In genomic region chr19:12773571-12773970, GRCh38 we compare ENCODE assay signal across 9 cellular contexts. TPM values are rescaled to one million over a fixed set of nuclear protein-coding genes. Genes with fewer than 3 reads are reported as not detected.
DNase-seq lines count a peak whose midpoint lies in the region; ATAC-seq and TF ChIP-seq lines count a peak whose summit lies in the region.
"Had no signal": no experiment of that assay in that cellular context is flagged by ENCODE, and none has a peak within 500 bp of the region (broad histone marks: within the 10 kb centered on the region; RNA-seq: fewer than 3 reads in every experiment).

No MANE protein-coding gene starts in this region.

- no peak overlapping the region for H3K56ac ChIP-seq in IMR-90 (ENCODE audit: extremely low read depth, insufficient read depth, low read length)

- no peaks in the 10 kb centered on the region for H3K9me3 Mint-ChIP-seq in activated naive CD8-positive, alpha-beta T cell treated with anti-CD3 and anti-CD28 coated beads for 36 hours
- H3K9me3 Mint-ChIP-seq in mesothelial cell of epicardium = no peaks in the 10 kb centered on the region

- peak overlapping the region; percentile 39 for H2AK9ac ChIP-seq in IMR-90 (replicated peaks; ENCODE audit: low read depth, low read length, poor library complexity)

- H2BK120ac ChIP-seq in IMR-90 (ENCODE audit: low read depth, low read length) = no peak overlapping the region

- peak overlapping the region; percentile 18 for H3K27ac Mint-ChIP-seq in activated naive CD8-positive, alpha-beta T cell treated with anti-CD3 and anti-CD28 coated beads for 36 hours
- no peak overlapping the region for H3K27ac Mint-ChIP-seq in mesothelial cell of epicardium

- no peaks in the 10 kb centered on the region; the same call in 1 of the 2 replicates for H3K36me3 ChIP-seq in IMR-90 (ENCODE audit: control insufficient read depth, insufficient read depth, low read length)

- in situ Hi-C loops in IMR-90 (cut with MboI; ENCODE audit: low sequenced_read_pairs) = loop anchor here (5.0 kb wide), 1 partner anchor 64 kb away; the partner anchor contains the start of gene MAST1

- no peak overlapping the region for H3K14ac ChIP-seq in IMR-90 (replicated peaks; ENCODE audit: low read depth, low read length)

- no peak overlapping the region for H3K4me3 ChIP-seq in IMR-90 (ENCODE audit: insufficient read depth, low read depth, low read length)

- WGBS in IMR-90 (ENCODE audit: extremely low coverage in 2 of 2, insufficient read length in 1 of 2), 2 experiments = 100% methylated on average over 2 of the region's 2 CpGs; no CpG with 5 or more reads in 1 of the 2 experiments

- DNase-seq in DMS53 (lab: John Stamatoyannopoulos, UW) (peak; percentile 28), DMS53 treated with DMSO at 0.1 percent for 48 hours (lab: John Stamatoyannopoulos, UW; ENCODE audit: unreplicated experiment) (no peak), IMR-90 (peak; percentile 35), mesothelial cell of epicardium (ENCODE audit: low spot score in 2 of 2, unreplicated experiment in 2 of 2) (no peak), NCI-H187 treated with DMSO at 0.1 percent for 48 hours (lab: John Stamatoyannopoulos, UW) (no peak)
- DNase-seq in activated naive CD8-positive, alpha-beta T cell treated with anti-CD3 and anti-CD28 coated beads for 36 hours = no peak
- DNase-seq: activated CD4-positive, alpha-beta T cell treated with anti-CD3 and anti-CD28 coated beads for 48 hours had no signal

- H3K4ac ChIP-seq in IMR-90 (ENCODE audit: low read depth, low read length) = no peak overlapping the region

- no peak for TF ChIP-seq POLR2A in IMR-90 (IDR thresholded peaks at IDR 0.05; ENCODE audit: low read depth, low read length)

- H3K36me3 Mint-ChIP-seq in activated naive CD8-positive, alpha-beta T cell treated with anti-CD3 and anti-CD28 coated beads for 36 hours = no peaks in the 10 kb centered on the region
- peaks cover 2% of the 10 kb centered on the region for H3K36me3 Mint-ChIP-seq in mesothelial cell of epicardium

- TF ChIP-seq CTCF in IMR-90 (conservative IDR thresholded peaks at IDR 0.05; ENCODE audit: low read depth, low read length) = peak; percentile 39
- no peak for TF ChIP-seq CTCF in mesothelial cell of epicardium (IDR thresholded peaks at IDR 0.05; ENCODE audit: unreplicated experiment)

- intact Hi-C loops in IMR-90 (cut with micrococcal nuclease) = no loop called here

- peaks cover 6% of the 10 kb centered on the region for H3K4me1 ChIP-seq in IMR-90 (ENCODE audit: control insufficient read depth, insufficient read depth, low read length)

- no peak overlapping the region for H2BK15ac ChIP-seq in IMR-90 (ENCODE audit: low read depth, low read length)

- peaks cover 10% of the 10 kb centered on the region for H3K9me1 ChIP-seq in IMR-90 (ENCODE audit: insufficient read depth, low read length)

- no peak overlapping the region for H3K4me2 ChIP-seq in IMR-90 (ENCODE audit: low read depth, low read length)

- no peak overlapping the region for H4K91ac ChIP-seq in IMR-90 (ENCODE audit: insufficient read depth, low read depth, low read length)

- H2AFZ ChIP-seq in IMR-90 (replicated peaks; ENCODE audit: low read length, poor library complexity) = no peak overlapping the region

- no peaks in the 10 kb centered on the region for H3K9me3 ChIP-seq in IMR-90 (ENCODE audit: control insufficient read depth, insufficient read depth, low read length)

- H4K5ac ChIP-seq in IMR-90 (ENCODE audit: low read depth, low read length) = no peak overlapping the region

- no peak overlapping the region for H2BK5ac ChIP-seq in IMR-90 (ENCODE audit: low read depth, low read length, poor library complexity, severe bottlenecking)

- H2BK20ac ChIP-seq in IMR-90 (ENCODE audit: low read depth, low read length) = no peak overlapping the region

- H3K23ac ChIP-seq in IMR-90 (ENCODE audit: low read depth, low read length) = no peak overlapping the region

- no peaks in the 10 kb centered on the region for H3K27me3 ChIP-seq in IMR-90 (ENCODE audit: control insufficient read depth, insufficient read depth, low read length)

- H3K9ac ChIP-seq in IMR-90 (ENCODE audit: low read depth, low read length) = no peak overlapping the region

- dilution Hi-C loops in IMR-90 (cut with HindIII; ENCODE audit: low sequenced_read_pairs, unreplicated experiment) = no loop called here

- CTCF ChIA-PET in IMR-90 (lab: Yijun Ruan, JAX) = interaction anchor here (1.3 to 1.5 kb wide), 2 partner anchors 7 to 20 kb away, joined by 3 read pairs; no protein-coding TSS in a partner anchor

- peak; percentile 33 for TF ChIP-seq RAD21 in IMR-90 (IDR thresholded peaks at IDR 0.05; ENCODE audit: low read length)

- ATAC-seq in IMR-90 (ENCODE audit: low read depth) (no peak), HG02852 (IDR thresholded peaks at IDR 0.05; ENCODE audit: unreplicated experiment) (no peak), HG03135 (IDR thresholded peaks at IDR 0.05; ENCODE audit: unreplicated experiment) (no peak)

- POLR2A ChIA-PET in IMR-90 (lab: Charles Lee; ENCODE audit: unreplicated experiment) = no interaction called here

- H4K20me1 ChIP-seq in IMR-90 (ENCODE audit: insufficient read depth, low read length) = no peaks in the 10 kb centered on the region

- no peak overlapping the region for H3K4me3 Mint-ChIP-seq in activated naive CD8-positive, alpha-beta T cell treated with anti-CD3 and anti-CD28 coated beads for 36 hours
- peak overlapping the region; percentile 44 for H3K4me3 Mint-ChIP-seq in mesothelial cell of epicardium

- H4K8ac ChIP-seq in IMR-90 (ENCODE audit: low read depth in 2 of 2, low read length in 2 of 2) = no peak overlapping the region

- H3K4me1 Mint-ChIP-seq in activated naive CD8-positive, alpha-beta T cell treated with anti-CD3 and anti-CD28 coated beads for 36 hours = peaks cover 12% of the 10 kb centered on the region
- peaks cover 13% of the 10 kb centered on the region for H3K4me1 Mint-ChIP-seq in mesothelial cell of epicardium

- H3K79me1 ChIP-seq in IMR-90 (ENCODE audit: low read depth in 1 of 2, low read length in 2 of 2) = peaks cover 0 to 21% of the 10 kb centered on the region in 2 experiments; a peak in 3 of 4 replicates

- H3K18ac ChIP-seq in IMR-90 (ENCODE audit: low read depth, low read length) = no peak overlapping the region

- no TSS peak for BruUV-seq in IMR-90 (replicated peaks; lab: Mats Ljungman, UMichigan)

- H3K27ac ChIP-seq in IMR-90 (ENCODE audit: insufficient read depth, low read length) = no peak overlapping the region

- no peaks in the 10 kb centered on the region for H3K27me3 Mint-ChIP-seq in activated naive CD8-positive, alpha-beta T cell treated with anti-CD3 and anti-CD28 coated beads for 36 hours
- no peaks in the 10 kb centered on the region for H3K27me3 Mint-ChIP-seq in mesothelial cell of epicardium (ENCODE audit: low read depth)

- no peak overlapping the region for H2AK5ac ChIP-seq in IMR-90 (ENCODE audit: low read depth, low read length)

TF ChIP-seq in IMR-90, 13 proteins besides CTCF, POLR2A, EP300 and RAD21:
- TF ChIP-seq USF2 (IDR thresholded peaks at IDR 0.05; ENCODE audit: low read depth, low read length) (no peak), SMC3 (IDR thresholded peaks at IDR 0.05; ENCODE audit: low read depth, low read length) (peak; percentile 31; the same call in 1 of the 2 replicates)

RNA-seq across cellular contexts. Expression of gene HOOK2, which starts 1.8 kb away (rescaled TPM):
- total RNA-seq in IMR-90 (2012; rRNA removed) (7.5 and 8.1 TPM in 2 replicates), mesothelial cell of epicardium (89.2 to 93.7 TPM (median 92.7 TPM) in 3 replicates)
- polyA plus RNA-seq in IMR-90 (2012; rRNA removed) = 11.0 and 21.6 TPM in 2 replicates
- 8.9 and 9.7 TPM in 2 replicates for polyA plus RNA-seq in IMR-90 (2012; cell fraction: cytosol; rRNA removed)
- polyA plus RNA-seq in IMR-90 (2012; cell fraction: nucleus; rRNA removed; ENCODE audit: low replicate concordance) = 97.7 and 107 TPM in 2 replicates
- total RNA-seq in activated naive CD8-positive, alpha-beta T cell treated with anti-CD3 and anti-CD28 coated beads for 36 hours = 10 to 100 TPM; 13.0 to 13.8 TPM

RNA-seq across cellular contexts. Expression of gene JUNB, which starts 17.7 kb away (rescaled TPM):
- total RNA-seq in IMR-90 (2012; rRNA removed) (20.8 and 32.8 TPM in 2 replicates), mesothelial cell of epicardium (160 to 169 TPM (median 164 TPM) in 3 replicates)
- 109 and 141 TPM in 2 replicates for polyA plus RNA-seq in IMR-90 (2012; rRNA removed)
- 306 and 706 TPM in 2 replicates for polyA plus RNA-seq in IMR-90 (2012; cell fraction: cytosol; rRNA removed)
- polyA plus RNA-seq in IMR-90 (2012; cell fraction: nucleus; rRNA removed; ENCODE audit: low replicate concordance) = 702 and 1,034 TPM in 2 replicates
- total RNA-seq in activated naive CD8-positive, alpha-beta T cell treated with anti-CD3 and anti-CD28 coated beads for 36 hours = 100 to 1,000 TPM; 171 to 175 TPM

RNA-seq across cellular contexts. Expression of gene BEST2, which starts 22.0 kb away (rescaled TPM):
- total RNA-seq in IMR-90 (2012; rRNA removed) = not detected in 2 replicates
- polyA plus RNA-seq in IMR-90 (2012; rRNA removed) = not detected in 2 replicates
- not detected in 2 replicates for polyA plus RNA-seq in IMR-90 (2012; cell fraction: cytosol; rRNA removed)
- 0.07 and 0.13 TPM in 2 replicates for polyA plus RNA-seq in IMR-90 (2012; cell fraction: nucleus; rRNA removed; ENCODE audit: low replicate concordance)
- not detected for total RNA-seq in activated naive CD8-positive, alpha-beta T cell treated with anti-CD3 and anti-CD28 coated beads for 36 hours
- total RNA-seq in mesothelial cell of epicardium = not detected in 3 replicates

RNA-seq across cellular contexts. Expression of gene PRDX2, which starts 28.0 kb away (rescaled TPM):
- 351 and 371 TPM in 2 replicates for total RNA-seq in IMR-90 (2012; rRNA removed)
- polyA plus RNA-seq in IMR-90 (2012; rRNA removed) = 378 and 383 TPM in 2 replicates
- polyA plus RNA-seq in IMR-90 (2012; cell fraction: cytosol; rRNA removed) = 593 and 596 TPM in 2 replicates
- polyA plus RNA-seq in IMR-90 (2012; cell fraction: nucleus; rRNA removed; ENCODE audit: low replicate concordance) = 149 and 228 TPM in 2 replicates
- 100 to 1,000 TPM; 238 to 241 TPM for total RNA-seq in activated naive CD8-positive, alpha-beta T cell treated with anti-CD3 and anti-CD28 coated beads for 36 hours
- total RNA-seq in mesothelial cell of epicardium = 361 to 381 TPM (median 380 TPM) in 3 replicates

RNA-seq across cellular contexts. Expression of gene THSD8, which starts 28.3 kb away (rescaled TPM):
- total RNA-seq in IMR-90 (2012; rRNA removed) = not detected in 2 replicates
- 0.68 and 0.90 TPM in 2 replicates for polyA plus RNA-seq in IMR-90 (2012; rRNA removed)
- polyA plus RNA-seq in IMR-90 (2012; cell fraction: cytosol; rRNA removed) = not detected in 2 replicates
- polyA plus RNA-seq in IMR-90 (2012; cell fraction: nucleus; rRNA removed; ENCODE audit: low replicate concordance) = 0.73 TPM in 1 of 2 replicates, not detected in the other
- 10 to 100 TPM; 25.3 to 30.5 TPM for total RNA-seq in activated naive CD8-positive, alpha-beta T cell treated with anti-CD3 and anti-CD28 coated beads for 36 hours
- total RNA-seq in mesothelial cell of epicardium = 8.4 to 11.4 TPM (median 8.8 TPM) in 3 replicates

Comparison
In these comparisons a context has a peak if more than half of its experiments do, and no peak if none do; other contexts are left out.
1. DNase-seq: peak in DMS53 (single experiment) and IMR-90 (single experiment); none in DMS53 treated with DMSO at 0.1 percent for 48 hours (single experiment), activated naive CD8-positive, alpha-beta T cell treated with anti-CD3 and anti-CD28 coated beads for 36 hours (single experiment), mesothelial cell of epicardium (0 of 2) and NCI-H187 treated with DMSO at 0.1 percent for 48 hours (single experiment).